In the genomic region with DNA sequence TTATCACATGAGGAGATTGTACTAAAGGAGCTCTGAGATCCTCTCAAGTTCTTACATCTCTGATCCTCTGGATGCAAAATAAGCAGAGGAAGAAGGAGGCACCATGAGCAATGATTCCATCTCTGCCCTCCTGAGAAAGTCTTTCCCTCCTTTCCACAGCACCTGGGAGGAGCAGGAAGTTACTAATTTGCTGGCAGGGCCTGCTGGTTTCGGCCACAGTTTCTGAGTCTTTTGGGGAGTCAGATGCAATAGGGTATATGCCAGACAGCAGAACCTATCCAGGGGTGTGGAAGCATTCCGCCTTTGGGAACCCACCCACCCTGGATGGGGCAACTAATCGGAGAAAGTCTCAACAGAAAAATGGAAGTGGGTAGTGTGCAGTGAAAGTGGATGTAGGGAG, we compare ENCODE assay signal across 1 cellular context.
TF ChIP-seq lines count a peak whose summit lies in the region.

No MANE protein-coding gene starts in this region.

TF ChIP-seq in GM23338, 12 proteins besides CTCF, POLR2A, EP300 and RAD21 (continued from another document):
- TF ChIP-seq, protein P1, sequence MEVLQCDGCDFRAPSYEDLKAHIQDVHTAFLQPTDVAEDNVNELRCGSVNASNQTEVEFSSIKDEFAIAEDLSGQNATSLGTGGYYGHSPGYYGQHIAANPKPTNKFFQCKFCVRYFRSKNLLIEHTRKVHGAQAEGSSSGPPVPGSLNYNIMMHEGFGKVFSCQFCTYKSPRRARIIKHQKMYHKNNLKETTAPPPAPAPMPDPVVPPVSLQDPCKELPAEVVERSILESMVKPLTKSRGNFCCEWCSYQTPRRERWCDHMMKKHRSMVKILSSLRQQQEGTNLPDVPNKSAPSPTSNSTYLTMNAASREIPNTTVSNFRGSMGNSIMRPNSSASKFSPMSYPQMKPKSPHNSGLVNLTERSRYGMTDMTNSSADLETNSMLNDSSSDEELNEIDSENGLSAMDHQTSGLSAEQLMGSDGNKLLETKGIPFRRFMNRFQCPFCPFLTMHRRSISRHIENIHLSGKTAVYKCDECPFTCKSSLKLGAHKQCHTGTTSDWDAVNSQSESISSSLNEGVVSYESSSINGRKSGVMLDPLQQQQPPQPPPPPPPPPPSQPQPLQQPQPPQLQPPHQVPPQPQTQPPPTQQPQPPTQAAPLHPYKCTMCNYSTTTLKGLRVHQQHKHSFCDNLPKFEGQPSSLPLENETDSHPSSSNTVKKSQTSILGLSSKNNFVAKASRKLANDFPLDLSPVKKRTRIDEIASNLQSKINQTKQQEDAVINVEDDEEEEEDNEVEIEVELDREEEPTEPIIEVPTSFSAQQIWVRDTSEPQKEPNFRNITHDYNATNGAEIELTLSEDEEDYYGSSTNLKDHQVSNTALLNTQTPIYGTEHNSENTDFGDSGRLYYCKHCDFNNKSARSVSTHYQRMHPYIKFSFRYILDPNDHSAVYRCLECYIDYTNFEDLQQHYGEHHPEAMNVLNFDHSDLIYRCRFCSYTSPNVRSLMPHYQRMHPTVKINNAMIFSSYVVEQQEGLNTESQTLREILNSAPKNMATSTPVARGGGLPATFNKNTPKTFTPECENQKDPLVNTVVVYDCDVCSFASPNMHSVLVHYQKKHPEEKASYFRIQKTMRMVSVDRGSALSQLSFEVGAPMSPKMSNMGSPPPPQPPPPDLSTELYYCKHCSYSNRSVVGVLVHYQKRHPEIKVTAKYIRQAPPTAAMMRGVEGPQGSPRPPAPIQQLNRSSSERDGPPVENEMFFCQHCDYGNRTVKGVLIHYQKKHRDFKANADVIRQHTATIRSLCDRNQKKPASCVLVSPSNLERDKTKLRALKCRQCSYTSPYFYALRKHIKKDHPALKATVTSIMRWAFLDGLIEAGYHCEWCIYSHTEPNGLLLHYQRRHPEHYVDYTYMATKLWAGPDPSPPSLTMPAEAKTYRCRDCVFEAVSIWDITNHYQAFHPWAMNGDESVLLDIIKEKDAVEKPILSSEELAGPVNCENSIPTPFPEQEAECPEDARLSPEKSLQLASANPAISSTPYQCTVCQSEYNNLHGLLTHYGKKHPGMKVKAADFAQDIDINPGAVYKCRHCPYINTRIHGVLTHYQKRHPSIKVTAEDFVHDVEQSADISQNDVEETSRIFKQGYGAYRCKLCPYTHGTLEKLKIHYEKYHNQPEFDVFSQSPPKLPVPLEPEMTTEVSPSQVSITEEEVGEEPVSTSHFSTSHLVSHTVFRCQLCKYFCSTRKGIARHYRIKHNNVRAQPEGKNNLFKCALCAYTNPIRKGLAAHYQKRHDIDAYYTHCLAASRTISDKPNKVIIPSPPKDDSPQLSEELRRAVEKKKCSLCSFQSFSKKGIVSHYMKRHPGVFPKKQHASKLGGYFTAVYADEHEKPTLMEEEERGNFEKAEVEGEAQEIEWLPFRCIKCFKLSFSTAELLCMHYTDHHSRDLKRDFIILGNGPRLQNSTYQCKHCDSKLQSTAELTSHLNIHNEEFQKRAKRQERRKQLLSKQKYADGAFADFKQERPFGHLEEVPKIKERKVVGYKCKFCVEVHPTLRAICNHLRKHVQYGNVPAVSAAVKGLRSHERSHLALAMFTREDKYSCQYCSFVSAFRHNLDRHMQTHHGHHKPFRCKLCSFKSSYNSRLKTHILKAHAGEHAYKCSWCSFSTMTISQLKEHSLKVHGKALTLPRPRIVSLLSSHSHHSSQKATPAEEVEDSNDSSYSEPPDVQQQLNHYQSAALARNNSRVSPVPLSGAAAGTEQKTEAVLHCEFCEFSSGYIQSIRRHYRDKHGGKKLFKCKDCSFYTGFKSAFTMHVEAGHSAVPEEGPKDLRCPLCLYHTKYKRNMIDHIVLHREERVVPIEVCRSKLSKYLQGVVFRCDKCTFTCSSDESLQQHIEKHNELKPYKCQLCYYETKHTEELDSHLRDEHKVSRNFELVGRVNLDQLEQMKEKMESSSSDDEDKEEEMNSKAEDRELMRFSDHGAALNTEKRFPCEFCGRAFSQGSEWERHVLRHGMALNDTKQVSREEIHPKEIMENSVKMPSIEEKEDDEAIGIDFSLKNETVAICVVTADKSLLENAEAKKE (CRISPR knock-in tag; IDR thresholded peaks at IDR 0.05): no peak
